ENCODE assay signal across 8 cellular contexts in the genomic region with DNA sequence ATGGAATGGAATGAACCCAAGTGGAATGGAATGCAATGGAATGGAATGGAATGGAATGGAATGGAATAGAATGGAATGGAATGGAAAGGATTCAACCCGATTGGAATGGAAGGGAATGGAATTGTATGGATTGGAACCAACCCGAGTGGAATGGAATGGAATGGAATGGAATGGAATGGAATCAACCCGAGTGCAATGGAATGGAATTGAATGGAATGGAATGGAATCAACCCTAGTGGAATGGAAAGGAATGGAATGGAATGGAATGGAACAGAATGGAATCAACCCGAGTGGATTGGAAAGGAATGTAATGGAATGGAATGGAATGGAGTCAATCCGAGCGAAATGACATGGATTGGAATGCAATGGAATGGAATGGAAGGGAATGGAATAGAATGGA.
DNase-seq lines count a peak whose midpoint lies in the region; ATAC-seq and TF ChIP-seq lines count a peak whose summit lies in the region.
"Not testable (repeated sequence)": the region's sequence is repeated elsewhere in the genome, so short reads cannot be mapped to it uniquely, and the experiment has no call there.

No MANE protein-coding gene starts in this region.

- not testable (repeated sequence) for H3K36me3 ChIP-seq in IMR-90 (ENCODE audit: control insufficient read depth, insufficient read depth, low read length)

- DNase-seq in CD1c-positive myeloid dendritic cell (ENCODE audit: extremely low spot score): peak; percentile 20
- peak; percentile 78 for DNase-seq in IMR-90
- not testable (repeated sequence) for DNase-seq in activated naive CD8-positive, alpha-beta T cell treated with anti-CD3 and anti-CD28 coated beads, Interleukin-2, amount 50 U/mL, for 24 hours; left colon
- peak; percentile 47 for DNase-seq in fibroblast of gingiva (ENCODE audit: low read depth)
- DNase-seq in renal cortical epithelial cell (ENCODE audit: low read depth): peak; percentile 54

- not testable (repeated sequence) for H3K27ac ChIP-seq in IMR-90 (ENCODE audit: insufficient read depth, low read length)

- not testable (repeated sequence) for H4K91ac ChIP-seq in IMR-90 (ENCODE audit: insufficient read depth, low read depth, low read length)

- not testable (repeated sequence) for BruUV-seq in IMR-90 (replicated peaks; lab: Mats Ljungman, UMichigan)

- dilution Hi-C loops in IMR-90 (cut with HindIII; ENCODE audit: low sequenced_read_pairs, unreplicated experiment): not testable (repeated sequence)

- TF ChIP-seq RAD21 in IMR-90 (IDR thresholded peaks at IDR 0.05; ENCODE audit: low read length): not testable (repeated sequence)

- not testable (repeated sequence) for H2AK5ac ChIP-seq in IMR-90 (ENCODE audit: low read depth, low read length)

- TF ChIP-seq POLR2A in IMR-90 (IDR thresholded peaks at IDR 0.05; ENCODE audit: low read depth, low read length): not testable (repeated sequence)

- H3K4ac ChIP-seq in IMR-90 (ENCODE audit: low read depth, low read length): not testable (repeated sequence)

- not testable (repeated sequence) for H2BK120ac ChIP-seq in IMR-90 (ENCODE audit: low read depth, low read length)

- POLR2A ChIA-PET in IMR-90 (lab: Charles Lee; ENCODE audit: unreplicated experiment): not testable (repeated sequence)

- not testable (repeated sequence) for H2AK9ac ChIP-seq in IMR-90 (replicated peaks; ENCODE audit: low read depth, low read length, poor library complexity)

- H3K4me1 ChIP-seq in IMR-90 (ENCODE audit: control insufficient read depth, insufficient read depth, low read length): not testable (repeated sequence)

- not testable (repeated sequence) for H4K8ac ChIP-seq in IMR-90 (ENCODE audit: low read depth in 2 of 2, low read length in 2 of 2)

- H3K27me3 ChIP-seq in IMR-90 (ENCODE audit: control insufficient read depth, insufficient read depth, low read length): not testable (repeated sequence)

- not testable (repeated sequence) for H3K4me3 ChIP-seq in IMR-90 (ENCODE audit: insufficient read depth, low read depth, low read length)

- not testable (repeated sequence) for H3K4me2 ChIP-seq in IMR-90 (ENCODE audit: low read depth, low read length)

- H2BK15ac ChIP-seq in IMR-90 (ENCODE audit: low read depth, low read length): not testable (repeated sequence)

- peaks cover 47% of the 10 kb centered on the region for H3K36me3 Mint-ChIP-seq in activated naive CD8-positive, alpha-beta T cell treated with anti-CD3 and anti-CD28 coated beads, Interleukin-2, amount 50 U/mL, for 24 hours (ENCODE audit: low read depth)

- peaks cover 27% of the 10 kb centered on the region for H3K9me3 Mint-ChIP-seq in activated naive CD8-positive, alpha-beta T cell treated with anti-CD3 and anti-CD28 coated beads, Interleukin-2, amount 50 U/mL, for 24 hours

- H3K4me3 Mint-ChIP-seq in activated naive CD8-positive, alpha-beta T cell treated with anti-CD3 and anti-CD28 coated beads, Interleukin-2, amount 50 U/mL, for 24 hours: not testable (repeated sequence)

- not testable (repeated sequence) for H3K4me1 Mint-ChIP-seq in activated naive CD8-positive, alpha-beta T cell treated with anti-CD3 and anti-CD28 coated beads, Interleukin-2, amount 50 U/mL, for 24 hours

- H4K20me1 ChIP-seq in IMR-90 (ENCODE audit: insufficient read depth, low read length): not testable (repeated sequence)

- not testable (repeated sequence) for H3K27me3 Mint-ChIP-seq in activated naive CD8-positive, alpha-beta T cell treated with anti-CD3 and anti-CD28 coated beads, Interleukin-2, amount 50 U/mL, for 24 hours

- H2BK20ac ChIP-seq in IMR-90 (ENCODE audit: low read depth, low read length): not testable (repeated sequence)

- not testable (repeated sequence) for H4K5ac ChIP-seq in IMR-90 (ENCODE audit: low read depth, low read length)

- TF ChIP-seq CTCF in IMR-90 (conservative IDR thresholded peaks at IDR 0.05; ENCODE audit: low read depth, low read length): not testable (repeated sequence)

- H3K9ac ChIP-seq in IMR-90 (ENCODE audit: low read depth, low read length): not testable (repeated sequence)

- H3K9me3 ChIP-seq in IMR-90 (ENCODE audit: control insufficient read depth, insufficient read depth, low read length): peaks cover 43% of the 10 kb centered on the region

- in situ Hi-C loops in IMR-90 (cut with MboI; ENCODE audit: low sequenced_read_pairs): not testable (repeated sequence)

- H3K23ac ChIP-seq in IMR-90 (ENCODE audit: low read depth, low read length): not testable (repeated sequence)

- H2BK5ac ChIP-seq in IMR-90 (ENCODE audit: low read depth, low read length, poor library complexity, severe bottlenecking): peak overlapping the region; percentile 39

- H3K14ac ChIP-seq in IMR-90 (replicated peaks; ENCODE audit: low read depth, low read length): not testable (repeated sequence)

- not testable (repeated sequence) for H3K9me1 ChIP-seq in IMR-90 (ENCODE audit: insufficient read depth, low read length)

- not testable (repeated sequence) for H2AFZ ChIP-seq in IMR-90 (replicated peaks; ENCODE audit: low read length, poor library complexity)

- WGBS in IMR-90 (ENCODE audit: extremely low coverage in 2 of 2, insufficient read length in 1 of 2), 2 experiments: 29% methylated on average over 6 of the region's 6 CpGs; no CpG with 5 or more reads in 1 of the 2 experiments

- peak; percentile 52 for ATAC-seq in GM19395 (IDR thresholded peaks at IDR 0.05; ENCODE audit: unreplicated experiment)
- ATAC-seq in HG02798 (IDR thresholded peaks at IDR 0.05; ENCODE audit: poor library complexity, unreplicated experiment): peak; percentile 51
- ATAC-seq in IMR-90 (ENCODE audit: low read depth): peak; percentile 69
- peak; percentile 56 for ATAC-seq in activated naive CD8-positive, alpha-beta T cell treated with anti-CD3 and anti-CD28 coated beads, Interleukin-2, amount 50 U/mL, for 24 hours
- peak; percentile 76 for ATAC-seq in left colon

- not testable (repeated sequence) for H3K79me1 ChIP-seq in IMR-90 (ENCODE audit: low read depth in 1 of 2, low read length in 2 of 2)

- not testable (repeated sequence) for H3K18ac ChIP-seq in IMR-90 (ENCODE audit: low read depth, low read length)

- H3K27ac Mint-ChIP-seq in activated naive CD8-positive, alpha-beta T cell treated with anti-CD3 and anti-CD28 coated beads, Interleukin-2, amount 50 U/mL, for 24 hours: not testable (repeated sequence)

- CTCF ChIA-PET in IMR-90 (lab: Yijun Ruan, JAX): not testable (repeated sequence)

- intact Hi-C loops in IMR-90 (cut with micrococcal nuclease); left colon (cut with DNase I, micrococcal nuclease): not testable (repeated sequence)

- H3K56ac ChIP-seq in IMR-90 (ENCODE audit: extremely low read depth, insufficient read depth, low read length): not testable (repeated sequence)
